In genomic region chr2:131626565-131626964, GRCh38 we compare ENCODE assay signal across 3 cellular contexts.
DNase-seq lines count a peak whose midpoint lies in the region; ATAC-seq and TF ChIP-seq lines count a peak whose summit lies in the region.
"Not testable (repeated sequence)": the region's sequence is repeated elsewhere in the genome, so short reads cannot be mapped to it uniquely, and the experiment has no call there.

No MANE protein-coding gene starts in this region.

- H3K36me3 ChIP-seq in IMR-90 (ENCODE audit: control insufficient read depth, insufficient read depth, low read length); mesenchymal stem cell (ENCODE audit: control insufficient read depth in 1 of 2, insufficient read depth in 2 of 2, low read depth in 1 of 2, low read length in 2 of 2): not testable (repeated sequence)

- H3K27ac Mint-ChIP-seq in chondrocyte (ENCODE audit: unreplicated experiment) = not testable (repeated sequence)

- TF ChIP-seq CTCF in IMR-90 (conservative IDR thresholded peaks at IDR 0.05; ENCODE audit: low read depth, low read length); chondrocyte (IDR thresholded peaks at IDR 0.05): not testable (repeated sequence)

- H3K4me3 Mint-ChIP-seq in chondrocyte (ENCODE audit: unreplicated experiment) = not testable (repeated sequence)

- dilution Hi-C loops in IMR-90 (cut with HindIII; ENCODE audit: low sequenced_read_pairs, unreplicated experiment) = not testable (repeated sequence)

- CTCF ChIA-PET in IMR-90 (lab: Yijun Ruan, JAX) = not testable (repeated sequence)

- H3K14ac ChIP-seq in IMR-90 (replicated peaks; ENCODE audit: low read depth, low read length) = 0 out of 2 replicates have a peak overlapping the region, but pooled peaks have one; percentile 71
- not testable (repeated sequence) for H3K14ac ChIP-seq in mesenchymal stem cell (ENCODE audit: low read length in 2 of 2)

- not testable (repeated sequence) for H2BK12ac ChIP-seq in mesenchymal stem cell (ENCODE audit: low read length in 2 of 2)

- not testable (repeated sequence) for H3K4me2 ChIP-seq in IMR-90 (ENCODE audit: low read depth, low read length); mesenchymal stem cell (ENCODE audit: low read length, poor library complexity, severe bottlenecking)

- H2BK120ac ChIP-seq in IMR-90 (ENCODE audit: low read depth, low read length) = 0 out of 2 replicates have a peak overlapping the region, but pooled peaks have one; percentile 37
- not testable (repeated sequence) for H2BK120ac ChIP-seq in mesenchymal stem cell (ENCODE audit: low read depth, low read length)

- BruUV-seq in IMR-90 (replicated peaks; lab: Mats Ljungman, UMichigan) = not testable (repeated sequence)

- not testable (repeated sequence) for H3K4me1 ChIP-seq in IMR-90 (ENCODE audit: control insufficient read depth, insufficient read depth, low read length); mesenchymal stem cell (ENCODE audit: control insufficient read depth, insufficient read depth, low read depth, low read length)

- H3K27me3 Mint-ChIP-seq in chondrocyte (ENCODE audit: low read depth) = not testable (repeated sequence)

- H3K9ac ChIP-seq in IMR-90 (ENCODE audit: low read depth, low read length); mesenchymal stem cell (ENCODE audit: low read length): not testable (repeated sequence)

- not testable (repeated sequence) for H3K36me3 Mint-ChIP-seq in chondrocyte (ENCODE audit: low read depth)

- H3K27ac ChIP-seq in IMR-90 (ENCODE audit: insufficient read depth, low read length) = peak overlapping the region; percentile 82; the same call in 1 of the 2 replicates
- not testable (repeated sequence) for H3K27ac ChIP-seq in mesenchymal stem cell (ENCODE audit: low read length, poor library complexity, severe bottlenecking)

- H2AK9ac ChIP-seq in IMR-90 (replicated peaks; ENCODE audit: low read depth, low read length, poor library complexity) = not testable (repeated sequence)

- WGBS in IMR-90 (ENCODE audit: extremely low coverage in 2 of 2, insufficient read length in 1 of 2), 2 experiments = 77% methylated on average over 8 of the region's 19 CpGs; no CpG with 5 or more reads in 1 of the 2 experiments
- 93% methylated on average over 19 of the region's 19 CpGs for WGBS in mesenchymal stem cell

- H3K4me1 Mint-ChIP-seq in chondrocyte (ENCODE audit: low read depth) = not testable (repeated sequence)

- H4K5ac ChIP-seq in IMR-90 (ENCODE audit: low read depth, low read length) = not testable (repeated sequence)

- intact Hi-C loops in IMR-90 (cut with micrococcal nuclease) = not testable (repeated sequence)

- not testable (repeated sequence) for H3K9me1 ChIP-seq in IMR-90 (ENCODE audit: insufficient read depth, low read length)

- H3K23ac ChIP-seq in IMR-90 (ENCODE audit: low read depth, low read length); mesenchymal stem cell (ENCODE audit: low read length in 2 of 2): not testable (repeated sequence)

- not testable (repeated sequence) for H4K8ac ChIP-seq in IMR-90 (ENCODE audit: low read depth in 2 of 2, low read length in 2 of 2); mesenchymal stem cell (ENCODE audit: low read length)

- not testable (repeated sequence) for H2AFZ ChIP-seq in IMR-90 (replicated peaks; ENCODE audit: low read length, poor library complexity)
- peak overlapping the region; percentile 53 for H2AFZ ChIP-seq in mesenchymal stem cell (ENCODE audit: low read depth, low read length)

- not testable (repeated sequence) for H2BK15ac ChIP-seq in IMR-90 (ENCODE audit: low read depth, low read length); mesenchymal stem cell (ENCODE audit: low read depth, poor library complexity, severe bottlenecking)

- not testable (repeated sequence) for H2AK5ac ChIP-seq in IMR-90 (ENCODE audit: low read depth, low read length); mesenchymal stem cell (ENCODE audit: low read length, severe bottlenecking)

- H3K79me1 ChIP-seq in IMR-90 (ENCODE audit: low read depth in 1 of 2, low read length in 2 of 2); mesenchymal stem cell (replicated peaks; ENCODE audit: low read length, poor library complexity, severe bottlenecking): not testable (repeated sequence)

- H3K56ac ChIP-seq in IMR-90 (ENCODE audit: extremely low read depth, insufficient read depth, low read length) = not testable (repeated sequence)

- not testable (repeated sequence) for H2BK20ac ChIP-seq in IMR-90 (ENCODE audit: low read depth, low read length)

- not testable (repeated sequence) for H3K9me3 ChIP-seq in IMR-90 (ENCODE audit: control insufficient read depth, insufficient read depth, low read length); mesenchymal stem cell (ENCODE audit: control insufficient read depth, low read length)

- DNase-seq in IMR-90, mesenchymal stem cell: not testable (repeated sequence)
- peak; percentile 79 for DNase-seq in chondrocyte (ENCODE audit: low spot score)

- not testable (repeated sequence) for H2BK5ac ChIP-seq in IMR-90 (ENCODE audit: low read depth, low read length, poor library complexity, severe bottlenecking); mesenchymal stem cell (ENCODE audit: low read depth, low read length, poor library complexity, severe bottlenecking)

- not testable (repeated sequence) for H3K4me3 ChIP-seq in IMR-90 (ENCODE audit: insufficient read depth, low read depth, low read length); mesenchymal stem cell (ENCODE audit: insufficient read depth in 1 of 2, low read depth in 1 of 2, low read length in 2 of 2)

- not testable (repeated sequence) for ATAC-seq in IMR-90 (ENCODE audit: low read depth)

- not testable (repeated sequence) for H4K20me1 ChIP-seq in IMR-90 (ENCODE audit: insufficient read depth, low read length)

- not testable (repeated sequence) for TF ChIP-seq RAD21 in IMR-90 (IDR thresholded peaks at IDR 0.05; ENCODE audit: low read length)

- peak overlapping the region; percentile 86; the same call in 1 of the 2 replicates for H3K4ac ChIP-seq in IMR-90 (ENCODE audit: low read depth, low read length)
- H3K4ac ChIP-seq in mesenchymal stem cell (ENCODE audit: low read depth in 1 of 2, low read length in 2 of 2) = not testable (repeated sequence)

- not testable (repeated sequence) for H4K91ac ChIP-seq in IMR-90 (ENCODE audit: insufficient read depth, low read depth, low read length); mesenchymal stem cell (ENCODE audit: low read length)

- peak overlapping the region; percentile 48; the same call in 1 of the 2 replicates for H3K18ac ChIP-seq in IMR-90 (ENCODE audit: low read depth, low read length)
- not testable (repeated sequence) for H3K18ac ChIP-seq in mesenchymal stem cell (ENCODE audit: low read depth in 1 of 2, low read length in 2 of 2)

- POLR2A ChIA-PET in IMR-90 (lab: Charles Lee; ENCODE audit: unreplicated experiment) = not testable (repeated sequence)

- H3K27me3 ChIP-seq in IMR-90 (ENCODE audit: control insufficient read depth, insufficient read depth, low read length); mesenchymal stem cell (ENCODE audit: control insufficient read depth in 1 of 2, insufficient read depth in 1 of 2, low read length in 2 of 2): not testable (repeated sequence)

- not testable (repeated sequence) for TF ChIP-seq POLR2A in IMR-90 (IDR thresholded peaks at IDR 0.05; ENCODE audit: low read depth, low read length)

- in situ Hi-C loops in IMR-90 (cut with MboI; ENCODE audit: low sequenced_read_pairs) = not testable (repeated sequence)

- H3K9me3 Mint-ChIP-seq in chondrocyte (ENCODE audit: low read depth) = not testable (repeated sequence)
